8 cellular contexts compared by ENCODE assay signal in genomic region chr21:29024474-29025327, GRCh38. TPM values are rescaled to one million over a fixed set of nuclear protein-coding genes. Genes with fewer than 3 reads are reported as not detected.
DNase-seq lines count a peak whose midpoint lies in the region; ATAC-seq, FAIRE-seq and TF ChIP-seq lines count a peak whose summit lies in the region.

Gene USP16 (plus strand): TSS chr21:29024668. CDS start chr21:29027914, 3,246 bp downstream.

- peak within 1 kb of the TSS; percentile 99 to 100 for H3K27ac ChIP-seq in kidney (ENCODE audit: low read depth in 2 of 2, low read length in 2 of 2)

- H3K4me1 Mint-ChIP-seq in chondrocyte (ENCODE audit: low read depth) = peaks cover 24% of the 10 kb centered on the region

- H3K9me3 ChIP-seq in kidney (ENCODE audit: control insufficient read depth in 1 of 2, low read length in 2 of 2) = no peaks in the 10 kb centered on the region

- peak; percentile 27 for FAIRE-seq in kidney (lab: Jason Lieb, UNC)

- H3K27ac Mint-ChIP-seq in chondrocyte (ENCODE audit: unreplicated experiment) = peak within 1 kb of the TSS; percentile 100

- no peaks in the 10 kb centered on the region for H3K27me3 Mint-ChIP-seq in chondrocyte (ENCODE audit: low read depth)

- no peaks in the 10 kb centered on the region for H3K9me3 Mint-ChIP-seq in chondrocyte (ENCODE audit: low read depth)

- H3K9ac ChIP-seq in kidney (ENCODE audit: low read length in 2 of 2) = peak within 1 kb of the TSS; percentile 87 to 97

- peak; percentile 95 for TF ChIP-seq POLR2A in GM19193 (IDR thresholded peaks at IDR 0.05; ENCODE audit: extremely low read depth, insufficient read depth, insufficient read length)

- peak; percentile 23 for TF ChIP-seq CTCF in chondrocyte (IDR thresholded peaks at IDR 0.05)
- no peak for TF ChIP-seq CTCF in kidney (IDR thresholded peaks at IDR 0.05; ENCODE audit: borderline replicate concordance, extremely low read depth, insufficient read depth)

- peaks cover 5 to 6% of the 10 kb centered on the region in 2 donors for H3K4me1 ChIP-seq in kidney (ENCODE audit: control insufficient read depth in 1 of 2, insufficient read depth in 1 of 2, low read depth in 1 of 2, low read length in 2 of 2)

- H3K36me3 ChIP-seq in kidney (ENCODE audit: control insufficient read depth in 1 of 2, insufficient read depth in 2 of 2, low read length in 2 of 2) = no peaks in the 10 kb centered on the region

- DNase-seq in AML-193 (lab: John Stamatoyannopoulos, UW) (peak; percentile 92 to 94), NCI-H510A treated with DMSO at 0.1 percent for 48 hours (lab: John Stamatoyannopoulos, UW) (peak; percentile 97), chondrocyte (ENCODE audit: low spot score) (peak; percentile 98), kidney (peak; percentile 97)
- DNase-seq in activated CD4-positive, alpha-beta T cell treated with anti-CD3 and anti-CD28 coated beads for 24 hours (ENCODE audit: low read depth in 2 of 2) = peak; percentile 86 to 88
- peak; percentile 93 for DNase-seq in stimulated activated CD4-positive, alpha-beta T cell treated with anti-CD3 and anti-CD28 coated beads, Interleukin-15, amount 100 ng/mL, for 24 hours

- ATAC-seq in HG03439 (IDR thresholded peaks at IDR 0.05; ENCODE audit: unreplicated experiment) = peak; percentile 98

- H3K36me3 Mint-ChIP-seq in chondrocyte (ENCODE audit: low read depth) = peaks cover 2% of the 10 kb centered on the region

- peak within 1 kb of the TSS; percentile 94 for H3K4me3 ChIP-seq in kidney (ENCODE audit: low read length in 2 of 2)

- intact Hi-C loops in kidney (cut with DNase I) = no loop called here

- H3K4me3 Mint-ChIP-seq in chondrocyte (ENCODE audit: unreplicated experiment) = peak within 1 kb of the TSS; percentile 100

RNA-seq across cellular contexts. Expression of gene USP16, which starts in this region (rescaled TPM):
- total RNA-seq in chondrocyte = 20.9 to 27.0 TPM (median 22.5 TPM) in 3 replicates
- 35.8 TPM for total RNA-seq in kidney
- polyA plus RNA-seq in kidney (ENCODE audit: insufficient read depth, low read depth, low replicate concordance) = 17.8 TPM

Comparison
In these comparisons a context has a peak if more than half of its experiments do, and no peak if none do; other contexts are left out.
1. Peak in every context shown above with its lines: DNase-seq, ATAC-seq, H3K4me3 ChIP-seq and H3K27ac ChIP-seq.